In the genomic region with DNA sequence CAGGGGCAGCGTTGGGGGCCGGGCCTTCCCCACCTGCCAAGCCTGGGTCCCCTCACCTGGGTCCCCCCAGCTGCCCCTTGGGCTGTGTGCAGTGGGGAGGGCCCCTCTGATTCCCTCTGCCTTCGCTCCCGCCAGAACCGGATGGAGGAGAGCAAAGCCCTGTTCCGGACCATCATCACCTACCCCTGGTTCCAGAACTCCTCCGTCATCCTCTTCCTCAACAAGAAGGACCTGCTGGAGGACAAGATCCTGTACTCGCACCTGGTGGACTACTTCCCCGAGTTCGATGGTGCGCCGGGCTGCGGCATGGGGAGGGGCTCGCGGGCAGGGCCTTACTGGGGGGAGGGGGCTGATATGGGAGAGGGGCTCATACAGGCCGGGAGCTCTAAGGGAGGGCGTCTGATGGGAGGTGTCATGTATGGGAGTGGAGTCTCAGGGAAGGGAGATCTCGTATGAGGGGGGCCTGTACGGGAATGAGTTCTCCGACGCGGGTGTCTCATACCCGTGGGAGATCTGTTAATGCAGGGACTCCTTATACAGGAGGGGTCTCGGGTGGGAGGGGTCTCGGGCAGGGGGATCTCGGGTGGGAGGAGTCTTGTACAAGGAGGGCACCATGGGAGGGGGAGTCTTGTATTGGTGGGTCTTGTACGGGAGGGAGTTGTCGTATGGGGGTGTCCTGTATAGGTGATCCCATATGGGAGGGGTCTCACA, we compare ENCODE assay signal across 17 cellular contexts. TPM values are rescaled to one million over a fixed set of nuclear protein-coding genes. Genes with fewer than 3 reads are reported as not detected.
A peak's percentile ranks its signal among the peaks of the same experiment; 100 is the strongest.
DNase-seq lines count a peak whose midpoint lies in the region; ATAC-seq, FAIRE-seq and TF ChIP-seq lines count a peak whose summit lies in the region.
"Had no signal": no experiment of that assay in that cellular context is flagged by ENCODE, and none has a peak within 500 bp of the region (broad histone marks: within the 10 kb centered on the region; RNA-seq: fewer than 3 reads in every experiment).

No MANE protein-coding gene starts in this region.

- H3K4me3 Mint-ChIP-seq in chondrocyte (ENCODE audit: unreplicated experiment) (no peak overlapping the region), osteocyte (ENCODE audit: unreplicated experiment) (no peak overlapping the region)
- no peak overlapping the region for H3K4me3 Mint-ChIP-seq in activated CD4-positive, alpha-beta T cell treated with anti-CD3 and anti-CD28 coated beads, Interleukin-2, amount 10 ng/mL, durations not matched to agents 7 days and 5 days
- H3K4me3 Mint-ChIP-seq: CD8-positive, alpha-beta memory T cell had no signal

- H3K9ac ChIP-seq in BLaER1 (peak overlapping the region; percentile 60; the same call in 1 of the 2 replicates), HepG2 (ENCODE audit: insufficient read depth, low read depth, low read length) (no peak overlapping the region)
- peak overlapping the region in 3 of 11 experiments; percentile 29 to 61 (median 56); a peak in 5 of 22 replicates for H3K9ac ChIP-seq in BLaER1 treated with 17β-estradiol and CSF1 and Interleukin-3, amounts not matched to agents 10 nM and 100 nM

- ATAC-seq in HepG2 = no peak
- ATAC-seq: A549, HCT116 had no signal

- H3K27ac Mint-ChIP-seq in chondrocyte (ENCODE audit: unreplicated experiment) = no peak overlapping the region
- H3K27ac Mint-ChIP-seq in activated CD4-positive, alpha-beta T cell treated with anti-CD3 and anti-CD28 coated beads, Interleukin-2, amount 10 ng/mL, durations not matched to agents 7 days and 5 days = no peak overlapping the region
- H3K27ac Mint-ChIP-seq in osteocyte (ENCODE audit: unreplicated experiment) = no peak overlapping the region

- H3K9me3 ChIP-seq in BLaER1 (no peaks in the 10 kb centered on the region), HepG2 (ENCODE audit: low read length) (no peaks in the 10 kb centered on the region)
- H3K9me3 ChIP-seq in BLaER1 treated with 17β-estradiol and CSF1 and Interleukin-3, amounts not matched to agents 10 nM and 100 nM (replicated peaks in 1 of 11) = no peaks in the 10 kb centered on the region
- H3K9me3 ChIP-seq: A549, BE2C, Caco-2 had no signal

- H3K79me2 ChIP-seq in HepG2 (ENCODE audit: insufficient read depth, low read length) = no peaks in the 10 kb centered on the region

- DNase-seq in chondrocyte (ENCODE audit: low spot score) = peak; percentile 75
- no peak for DNase-seq in HepG2 (ENCODE audit: low spot score)
- DNase-seq in activated CD4-positive, alpha-beta T cell treated with anti-CD3 and anti-CD28 coated beads, Interleukin-2, amount 10 ng/mL, durations not matched to agents 7 days and 5 days = no peak
- no peak for DNase-seq in KBM-7
- DNase-seq in osteocyte (ENCODE audit: extremely low spot score, unreplicated experiment) = no peak
- DNase-seq: BE2C; Caco-2; CD8-positive, alpha-beta memory T cell; DMS53; GF-D8 had no signal

- H3K9me3 Mint-ChIP-seq in chondrocyte (ENCODE audit: low read depth) (no peaks in the 10 kb centered on the region), osteocyte (ENCODE audit: unreplicated experiment) (no peaks in the 10 kb centered on the region)
- no peaks in the 10 kb centered on the region for H3K9me3 Mint-ChIP-seq in activated CD4-positive, alpha-beta T cell treated with anti-CD3 and anti-CD28 coated beads, Interleukin-2, amount 10 ng/mL, durations not matched to agents 7 days and 5 days
- H3K9me3 Mint-ChIP-seq: CD8-positive, alpha-beta memory T cell had no signal

- in situ Hi-C loops in HepG2 (cut with HindIII; ENCODE audit: extremely low pct_ligation_motif_present, low pct_unique_long_range_greater_than_20kb) = no loop called here
- in situ Hi-C loops in KBM-7 (cut with MboI; ENCODE audit: low pct_unique_long_range_greater_than_20kb, low sequenced_read_pairs) = no loop called here

- H3K27ac ChIP-seq in BLaER1 (peak overlapping the region; percentile 91), HepG2 (ENCODE audit: extremely low read length, insufficient read depth, low read length) (no peak overlapping the region)
- peak overlapping the region in 4 of 11 experiments; percentile 65 to 76 (median 72); a peak in 8 of 22 replicates for H3K27ac ChIP-seq in BLaER1 treated with 17β-estradiol and CSF1 and Interleukin-3, amounts not matched to agents 10 nM and 100 nM
- H3K27ac ChIP-seq: A549, HL-60 had no signal

- no peak for FAIRE-seq in HepG2 (lab: Jason Lieb, UNC)
- FAIRE-seq: A549 had no signal

- H3K4me2 ChIP-seq in BLaER1 = peak overlapping the region; percentile 93
- peak overlapping the region in 9 of 11 experiments; percentile 39 to 93 (median 76); a peak in 17 of 22 replicates for H3K4me2 ChIP-seq in BLaER1 treated with 17β-estradiol and CSF1 and Interleukin-3, amounts not matched to agents 10 nM and 100 nM
- no peak overlapping the region for H3K4me2 ChIP-seq in HepG2 (ENCODE audit: low read depth, low read length)
- H3K4me2 ChIP-seq: A549 had no signal

- H2AFZ ChIP-seq in HepG2 (ENCODE audit: low read length) = no peak overlapping the region

- 95% methylated on average over 28 of the region's 28 CpGs for WGBS in HepG2 (ENCODE audit: low lambda C conversion rate)

- H4K20me1 ChIP-seq in BLaER1 (no peaks in the 10 kb centered on the region; the same call in 1 of the 2 replicates), HepG2 (ENCODE audit: insufficient read depth, low read length) (peaks cover 2% of the 10 kb centered on the region; the same call in 1 of the 2 replicates)
- peaks cover 0 to 42% (median under 1%) of the 10 kb centered on the region in 11 experiments; a peak in 6 of 22 replicates for H4K20me1 ChIP-seq in BLaER1 treated with 17β-estradiol and CSF1 and Interleukin-3, amounts not matched to agents 10 nM and 100 nM

- POLR2A ChIA-PET in HepG2 (lab: Yijun Ruan, JAX) = no interaction called here
- POLR2A ChIA-PET in activated CD4-positive, alpha-beta T cell treated with anti-CD3 and anti-CD28 coated beads, Interleukin-2, amount 10 ng/mL, durations not matched to agents 7 days and 5 days (lab: Charles Lee) = no interaction called here

- peaks cover 6% of the 10 kb centered on the region for H3K36me3 Mint-ChIP-seq in chondrocyte (ENCODE audit: low read depth)
- no peaks in the 10 kb centered on the region for H3K36me3 Mint-ChIP-seq in activated CD4-positive, alpha-beta T cell treated with anti-CD3 and anti-CD28 coated beads, Interleukin-2, amount 10 ng/mL, durations not matched to agents 7 days and 5 days (ENCODE audit: low read depth)
- H3K36me3 Mint-ChIP-seq in osteocyte (ENCODE audit: unreplicated experiment) = peaks cover 6% of the 10 kb centered on the region
- H3K36me3 Mint-ChIP-seq: CD8-positive, alpha-beta memory T cell had no signal

- H3K4me3 ChIP-seq in BLaER1 (no peak overlapping the region), HepG2 (replicated peaks in 1 of 3; ENCODE audit: insufficient read depth in 1 of 3, low read depth in 2 of 3, low read length in 3 of 3) (no peak overlapping the region)
- H3K4me3 ChIP-seq in BLaER1 treated with 17β-estradiol and CSF1 and Interleukin-3, amounts not matched to agents 10 nM and 100 nM = no peak overlapping the region
- H3K4me3 ChIP-seq: A549 had no signal

- intact Hi-C loops in HepG2 (cut with micrococcal nuclease; ENCODE audit: unreplicated experiment) = no loop called here

- no peaks in the 10 kb centered on the region for H3K27me3 Mint-ChIP-seq in chondrocyte (ENCODE audit: low read depth)
- H3K27me3 Mint-ChIP-seq in activated CD4-positive, alpha-beta T cell treated with anti-CD3 and anti-CD28 coated beads, Interleukin-2, amount 10 ng/mL, durations not matched to agents 7 days and 5 days = peaks cover under 1% of the 10 kb centered on the region
- no peaks in the 10 kb centered on the region for H3K27me3 Mint-ChIP-seq in osteocyte (ENCODE audit: unreplicated experiment)
- H3K27me3 Mint-ChIP-seq: CD8-positive, alpha-beta memory T cell had no signal

- no peak for TF ChIP-seq CTCF in chondrocyte (IDR thresholded peaks at IDR 0.05)
- no peak for TF ChIP-seq CTCF in HepG2 (CRISPR knock-in tag; IDR thresholded peaks at IDR 0.05)
- no peak for TF ChIP-seq CTCF in osteocyte (IDR thresholded peaks at IDR 0.05)

- peaks cover 13% of the 10 kb centered on the region for H3K4me1 Mint-ChIP-seq in chondrocyte (ENCODE audit: low read depth)
- H3K4me1 Mint-ChIP-seq in activated CD4-positive, alpha-beta T cell treated with anti-CD3 and anti-CD28 coated beads, Interleukin-2, amount 10 ng/mL, durations not matched to agents 7 days and 5 days = no peaks in the 10 kb centered on the region
- peaks cover 4% of the 10 kb centered on the region for H3K4me1 Mint-ChIP-seq in osteocyte (ENCODE audit: unreplicated experiment)
- H3K4me1 Mint-ChIP-seq: CD8-positive, alpha-beta memory T cell had no signal

- H3K4me1 ChIP-seq in BLaER1 (peaks cover 98% of the 10 kb centered on the region), HepG2 (ENCODE audit: insufficient read depth, low read length) (no peaks in the 10 kb centered on the region)
- peaks cover 21 to 97% (median 88%) of the 10 kb centered on the region in 10 experiments for H3K4me1 ChIP-seq in BLaER1 treated with 17β-estradiol and CSF1 and Interleukin-3, amounts not matched to agents 10 nM and 100 nM
- H3K4me1 ChIP-seq: BE2C, Caco-2 had no signal

- no peak for TF ChIP-seq RAD21 in HepG2 (CRISPR knock-in tag; IDR thresholded peaks at IDR 0.05)

- BruUV-seq in HepG2 (replicated peaks; lab: Mats Ljungman, UMichigan) = no TSS peak

- TF ChIP-seq EP300 in HepG2 (IDR thresholded peaks at IDR 0.05; ENCODE audit: low read depth in 2 of 2, low read length in 2 of 2) (no peak), HepG2 (CRISPR knock-in tag; IDR thresholded peaks at IDR 0.05; ENCODE audit: borderline replicate concordance) (no peak)

- CTCF ChIA-PET in HepG2 (lab: Yijun Ruan, JAX; ENCODE audit: low intra/inter-chr PET ratio, low total read pairs) = no interaction called here
- CTCF ChIA-PET in activated CD4-positive, alpha-beta T cell treated with anti-CD3 and anti-CD28 coated beads, Interleukin-2, amount 10 ng/mL, durations not matched to agents 7 days and 5 days (lab: Charles Lee) = no interaction called here

- H3K27me3 ChIP-seq in BLaER1 (no peaks in the 10 kb centered on the region), HepG2 (ENCODE audit: control insufficient read depth in 1 of 2, insufficient read depth in 2 of 2, low read length in 2 of 2) (no peaks in the 10 kb centered on the region)
- H3K27me3 ChIP-seq in BLaER1 treated with 17β-estradiol and CSF1 and Interleukin-3, amounts not matched to agents 10 nM and 100 nM = peaks cover 0 to 8% (median 0%) of the 10 kb centered on the region in 11 experiments; a peak in 1 of 22 replicates
- H3K27me3 ChIP-seq: BE2C had no signal

- TF ChIP-seq POLR2A in HepG2 (IDR thresholded peaks at IDR 0.05; ENCODE audit: insufficient read depth in 1 of 2, low read depth in 2 of 2, low read length in 2 of 2) = no peak

- peaks cover 44% of the 10 kb centered on the region for H3K36me3 ChIP-seq in BLaER1
- peaks cover 0 to 30% (median 13%) of the 10 kb centered on the region in 11 experiments; a peak in 15 of 22 replicates for H3K36me3 ChIP-seq in BLaER1 treated with 17β-estradiol and CSF1 and Interleukin-3, amounts not matched to agents 10 nM and 100 nM
- H3K36me3 ChIP-seq in HepG2 (replicated peaks in 1 of 2; ENCODE audit: control insufficient read depth in 1 of 2, insufficient read depth in 2 of 2, low read length in 2 of 2) = peaks cover 6 to 8% of the 10 kb centered on the region in 2 experiments; a peak in 2 of 5 replicates

RNA-seq across cellular contexts. Expression of a gene that starts 16.6 kb away (rescaled TPM):
- not detected in 3 replicates for total RNA-seq in chondrocyte
- not detected in 2 replicates for total RNA-seq in HepG2 (2016; rRNA removed; fragmentation: Illumina TruSeq; extraction: Trizol)
- not detected in 2 replicates for total RNA-seq in HepG2 (2016; cell fraction: cytosol; rRNA removed; fragmentation: Illumina TruSeq; extraction: Trizol; ENCODE audit: low read depth)
- total RNA-seq in HepG2 (2016; cell fraction: insoluble cytoplasmic fraction; rRNA removed; fragmentation: Illumina TruSeq; extraction: Trizol) = not detected in 2 replicates
- not detected in 2 replicates for total RNA-seq in HepG2 (2016; cell fraction: membrane; rRNA removed; fragmentation: Illumina TruSeq; extraction: Trizol)
- not detected in 2 replicates for total RNA-seq in HepG2 (2016; cell fraction: nucleus; rRNA removed; fragmentation: Illumina TruSeq; extraction: Trizol)
- not detected in 2 replicates for polyA plus RNA-seq in HepG2 (2011; rRNA removed)
- 0.04 TPM in 1 of 2 replicates, not detected in the other for polyA plus RNA-seq in HepG2 (2011; cell fraction: cytosol; rRNA removed)
- not detected in 2 replicates for polyA plus RNA-seq in HepG2 (2011; cell fraction: nucleus; rRNA removed)
- polyA plus RNA-seq in HepG2 (2012) = not detected in 2 replicates
- polyA plus RNA-seq in HepG2 (2016; cell fraction: cytosol; fragmentation: Illumina TruSeq; extraction: Trizol; ENCODE audit: low read depth) = not detected in 2 replicates
- polyA plus RNA-seq in HepG2 (2016; cell fraction: insoluble cytoplasmic fraction; fragmentation: Illumina TruSeq; extraction: Trizol; ENCODE audit: low read depth) = not detected in 2 replicates
- 0.08 TPM in 1 of 2 replicates, not detected in the other for polyA plus RNA-seq in HepG2 (2016; cell fraction: membrane; fragmentation: Illumina TruSeq; extraction: Trizol; ENCODE audit: low read depth)
- polyA plus RNA-seq in HepG2 (2016; cell fraction: nucleus; fragmentation: Illumina TruSeq; extraction: Trizol; ENCODE audit: insufficient read depth, low read depth) = 0.22 TPM in 1 of 2 replicates, not detected in the other
- 0.10 and 0.61 TPM in 2 replicates for polyA minus RNA-seq in HepG2 (2011; rRNA and poly(A)+ RNA removed; ENCODE audit: low replicate concordance)
- polyA minus RNA-seq in HepG2 (2011; cell fraction: cytosol; rRNA and poly(A)+ RNA removed) = not detected in 2 replicates
- not detected in 2 replicates for polyA minus RNA-seq in HepG2 (2011; cell fraction: nucleus; rRNA and poly(A)+ RNA removed)
- 10 to 100 TPM; 22.8 to 23.6 TPM for total RNA-seq in activated CD4-positive, alpha-beta T cell treated with anti-CD3 and anti-CD28 coated beads, Interleukin-2, amount 10 ng/mL, durations not matched to agents 7 days and 5 days
- total RNA-seq in osteocyte = not detected in 2 replicates
- total RNA-seq: Caco-2, H4 had no signal
- polyA plus RNA-seq: AG04450 had no signal

RNA-seq across cellular contexts. Expression of a gene that starts 25.1 kb away (rescaled TPM):
- total RNA-seq in chondrocyte (62.1 to 68.9 TPM (median 68.1 TPM) in 3 replicates), HepG2 (2016; rRNA removed; fragmentation: Illumina TruSeq; extraction: Trizol) (18.8 and 26.8 TPM in 2 replicates), osteocyte (65.5 and 69.9 TPM in 2 replicates)
- total RNA-seq in HepG2 (2016; cell fraction: cytosol; rRNA removed; fragmentation: Illumina TruSeq; extraction: Trizol; ENCODE audit: low read depth) = 4.5 and 5.5 TPM in 2 replicates
- 16.2 and 28.2 TPM in 2 replicates for total RNA-seq in HepG2 (2016; cell fraction: insoluble cytoplasmic fraction; rRNA removed; fragmentation: Illumina TruSeq; extraction: Trizol)
- 20.2 and 20.3 TPM in 2 replicates for total RNA-seq in HepG2 (2016; cell fraction: membrane; rRNA removed; fragmentation: Illumina TruSeq; extraction: Trizol)
- 13.2 and 15.8 TPM in 2 replicates for total RNA-seq in HepG2 (2016; cell fraction: nucleus; rRNA removed; fragmentation: Illumina TruSeq; extraction: Trizol)
- polyA plus RNA-seq in HepG2 (2011; rRNA removed) = 16.0 and 16.8 TPM in 2 replicates
- polyA plus RNA-seq in HepG2 (2011; cell fraction: cytosol; rRNA removed) = 18.0 and 19.4 TPM in 2 replicates
- polyA plus RNA-seq in HepG2 (2011; cell fraction: nucleus; rRNA removed) = 24.5 and 30.8 TPM in 2 replicates
- polyA plus RNA-seq in HepG2 (2012) = 21.5 and 25.5 TPM in 2 replicates
- polyA plus RNA-seq in HepG2 (2016; cell fraction: cytosol; fragmentation: Illumina TruSeq; extraction: Trizol; ENCODE audit: low read depth) = 4.2 and 4.6 TPM in 2 replicates
- 25.9 and 33.9 TPM in 2 replicates for polyA plus RNA-seq in HepG2 (2016; cell fraction: insoluble cytoplasmic fraction; fragmentation: Illumina TruSeq; extraction: Trizol; ENCODE audit: low read depth)
- polyA plus RNA-seq in HepG2 (2016; cell fraction: membrane; fragmentation: Illumina TruSeq; extraction: Trizol; ENCODE audit: low read depth) = 14.1 and 15.9 TPM in 2 replicates
- 31.1 and 31.9 TPM in 2 replicates for polyA plus RNA-seq in HepG2 (2016; cell fraction: nucleus; fragmentation: Illumina TruSeq; extraction: Trizol; ENCODE audit: insufficient read depth, low read depth)
- 36.6 and 52.6 TPM in 2 replicates for polyA minus RNA-seq in HepG2 (2011; rRNA and poly(A)+ RNA removed; ENCODE audit: low replicate concordance)
- polyA minus RNA-seq in HepG2 (2011; cell fraction: cytosol; rRNA and poly(A)+ RNA removed) = 10.8 and 16.8 TPM in 2 replicates
- polyA minus RNA-seq in HepG2 (2011; cell fraction: nucleus; rRNA and poly(A)+ RNA removed) = 6.7 and 7.1 TPM in 2 replicates
- total RNA-seq in activated CD4-positive, alpha-beta T cell treated with anti-CD3 and anti-CD28 coated beads, Interleukin-2, amount 10 ng/mL, durations not matched to agents 7 days and 5 days = under 1 TPM; 0.79 to 0.87 TPM

RNA-seq across cellular contexts. Expression of a gene that starts 56.9 kb away (rescaled TPM):
- total RNA-seq in chondrocyte (223 to 306 TPM (median 303 TPM) in 3 replicates), HepG2 (2016; rRNA removed; fragmentation: Illumina TruSeq; extraction: Trizol) (51.6 and 62.8 TPM in 2 replicates), osteocyte (359 and 366 TPM in 2 replicates)
- total RNA-seq in HepG2 (2016; cell fraction: cytosol; rRNA removed; fragmentation: Illumina TruSeq; extraction: Trizol; ENCODE audit: low read depth) = 148 and 187 TPM in 2 replicates
- total RNA-seq in HepG2 (2016; cell fraction: insoluble cytoplasmic fraction; rRNA removed; fragmentation: Illumina TruSeq; extraction: Trizol) = 41.9 and 63.2 TPM in 2 replicates
- 155 and 189 TPM in 2 replicates for total RNA-seq in HepG2 (2016; cell fraction: membrane; rRNA removed; fragmentation: Illumina TruSeq; extraction: Trizol)
- total RNA-seq in HepG2 (2016; cell fraction: nucleus; rRNA removed; fragmentation: Illumina TruSeq; extraction: Trizol) = 29.0 and 32.6 TPM in 2 replicates
- polyA plus RNA-seq in HepG2 (2011; rRNA removed) = 189 and 246 TPM in 2 replicates
- polyA plus RNA-seq in HepG2 (2011; cell fraction: cytosol; rRNA removed) = 170 and 253 TPM in 2 replicates
- 312 and 359 TPM in 2 replicates for polyA plus RNA-seq in HepG2 (2011; cell fraction: nucleus; rRNA removed)
- polyA plus RNA-seq in HepG2 (2012) = 157 and 182 TPM in 2 replicates
- polyA plus RNA-seq in HepG2 (2016; cell fraction: cytosol; fragmentation: Illumina TruSeq; extraction: Trizol; ENCODE audit: low read depth) = 365 and 380 TPM in 2 replicates
- polyA plus RNA-seq in HepG2 (2016; cell fraction: insoluble cytoplasmic fraction; fragmentation: Illumina TruSeq; extraction: Trizol; ENCODE audit: low read depth) = 90.9 and 108 TPM in 2 replicates
- polyA plus RNA-seq in HepG2 (2016; cell fraction: membrane; fragmentation: Illumina TruSeq; extraction: Trizol; ENCODE audit: low read depth) = 308 and 330 TPM in 2 replicates
- 105 and 117 TPM in 2 replicates for polyA plus RNA-seq in HepG2 (2016; cell fraction: nucleus; fragmentation: Illumina TruSeq; extraction: Trizol; ENCODE audit: insufficient read depth, low read depth)
- 213 and 462 TPM in 2 replicates for polyA minus RNA-seq in HepG2 (2011; rRNA and poly(A)+ RNA removed; ENCODE audit: low replicate concordance)
- 159 and 180 TPM in 2 replicates for polyA minus RNA-seq in HepG2 (2011; cell fraction: cytosol; rRNA and poly(A)+ RNA removed)
- 36.2 and 46.2 TPM in 2 replicates for polyA minus RNA-seq in HepG2 (2011; cell fraction: nucleus; rRNA and poly(A)+ RNA removed)
- 100 to 1,000 TPM; 837 to 960 TPM for total RNA-seq in activated CD4-positive, alpha-beta T cell treated with anti-CD3 and anti-CD28 coated beads, Interleukin-2, amount 10 ng/mL, durations not matched to agents 7 days and 5 days

RNA-seq across cellular contexts. Expression of a gene that starts 59.3 kb away (rescaled TPM):
- total RNA-seq in chondrocyte = not detected in 3 replicates
- 0.07 TPM in 1 of 2 replicates, not detected in the other for total RNA-seq in HepG2 (2016; rRNA removed; fragmentation: Illumina TruSeq; extraction: Trizol)
- total RNA-seq in HepG2 (2016; cell fraction: cytosol; rRNA removed; fragmentation: Illumina TruSeq; extraction: Trizol; ENCODE audit: low read depth) = not detected in 2 replicates
- 0.09 TPM in 1 of 2 replicates, not detected in the other for total RNA-seq in HepG2 (2016; cell fraction: insoluble cytoplasmic fraction; rRNA removed; fragmentation: Illumina TruSeq; extraction: Trizol)
- not detected in 2 replicates for total RNA-seq in HepG2 (2016; cell fraction: membrane; rRNA removed; fragmentation: Illumina TruSeq; extraction: Trizol)
- total RNA-seq in HepG2 (2016; cell fraction: nucleus; rRNA removed; fragmentation: Illumina TruSeq; extraction: Trizol) = not detected in 2 replicates
- 0.09 and 0.33 TPM in 2 replicates for polyA plus RNA-seq in HepG2 (2011; rRNA removed)
- polyA plus RNA-seq in HepG2 (2011; cell fraction: cytosol; rRNA removed) = not detected in 2 replicates
- 1.2 and 1.8 TPM in 2 replicates for polyA plus RNA-seq in HepG2 (2011; cell fraction: nucleus; rRNA removed)
- not detected in 2 replicates for polyA plus RNA-seq in HepG2 (2012)
- not detected in 2 replicates for polyA plus RNA-seq in HepG2 (2016; cell fraction: cytosol; fragmentation: Illumina TruSeq; extraction: Trizol; ENCODE audit: low read depth)
- not detected in 2 replicates for polyA plus RNA-seq in HepG2 (2016; cell fraction: insoluble cytoplasmic fraction; fragmentation: Illumina TruSeq; extraction: Trizol; ENCODE audit: low read depth)
- not detected in 2 replicates for polyA plus RNA-seq in HepG2 (2016; cell fraction: membrane; fragmentation: Illumina TruSeq; extraction: Trizol; ENCODE audit: low read depth)
- polyA plus RNA-seq in HepG2 (2016; cell fraction: nucleus; fragmentation: Illumina TruSeq; extraction: Trizol; ENCODE audit: insufficient read depth, low read depth) = 0.29 TPM in 1 of 2 replicates, not detected in the other
- 0.19 TPM in 1 of 2 replicates, not detected in the other for polyA minus RNA-seq in HepG2 (2011; rRNA and poly(A)+ RNA removed; ENCODE audit: low replicate concordance)
- not detected in 2 replicates for polyA minus RNA-seq in HepG2 (2011; cell fraction: cytosol; rRNA and poly(A)+ RNA removed)
- polyA minus RNA-seq in HepG2 (2011; cell fraction: nucleus; rRNA and poly(A)+ RNA removed) = 0.25 TPM in 1 of 2 replicates, not detected in the other
- total RNA-seq in activated CD4-positive, alpha-beta T cell treated with anti-CD3 and anti-CD28 coated beads, Interleukin-2, amount 10 ng/mL, durations not matched to agents 7 days and 5 days = 100 to 1,000 TPM; 162 to 209 TPM
- total RNA-seq in osteocyte = not detected in 2 replicates
- total RNA-seq: Caco-2, H4 had no signal
- polyA plus RNA-seq: AG04450 had no signal

Comparison
In these comparisons a context has a peak if more than half of its experiments do, and no peak if none do; other contexts are left out.
1. RNA of a gene that starts 16.6 kb away (total RNA-seq): 22.8 to 23.6 TPM in activated CD4-positive, alpha-beta T cell treated with anti-CD3 and anti-CD28 coated beads, Interleukin-2, amount 10 ng/mL, durations not matched to agents 7 days and 5 days; not detected in chondrocyte, not detected in HepG2 and not detected in osteocyte; every median in the first group is over 10 times any median in the second.